1 cellular context compared by ENCODE assay signal in the genomic region with DNA sequence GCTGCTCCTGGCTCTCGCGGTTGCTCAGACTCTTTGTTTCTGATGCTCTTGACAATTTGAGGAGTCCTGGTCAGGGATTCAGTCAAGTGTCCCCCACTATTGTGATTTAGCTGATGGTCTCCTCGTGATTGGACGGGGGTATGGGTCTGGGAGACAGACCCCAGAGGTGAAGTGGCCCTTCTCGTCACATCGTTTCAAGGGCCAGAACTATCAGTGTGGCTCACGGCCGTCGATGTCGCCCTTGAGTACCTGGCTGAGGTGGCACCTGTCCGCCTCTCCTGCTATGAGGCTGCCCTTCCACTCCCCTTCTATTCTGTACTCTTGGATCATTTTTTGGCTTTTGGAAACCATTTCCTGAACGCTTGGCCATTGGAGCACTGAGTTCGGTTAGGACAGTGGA.
TF ChIP-seq lines count a peak whose summit lies in the region.

No MANE protein-coding gene starts in this region.

TF ChIP-seq in GM23338, 12 proteins besides CTCF, POLR2A, EP300 and RAD21:
- TF ChIP-seq JUNB (IDR thresholded peaks at IDR 0.05; ENCODE audit: unreplicated experiment) (no peak), CREB1 (CRISPR knock-in tag; IDR thresholded peaks at IDR 0.05; ENCODE audit: low read depth) (no peak), ZNF114 (CRISPR knock-in tag; IDR thresholded peaks at IDR 0.05) (no peak), POLR2AphosphoS5 (IDR thresholded peaks at IDR 0.05; ENCODE audit: low read depth) (no peak), STAT1 (IDR thresholded peaks at IDR 0.05; ENCODE audit: unreplicated experiment) (no peak), NANOG (IDR thresholded peaks at IDR 0.05; ENCODE audit: borderline replicate concordance) (no peak)
- TF ChIP-seq, protein P1, sequence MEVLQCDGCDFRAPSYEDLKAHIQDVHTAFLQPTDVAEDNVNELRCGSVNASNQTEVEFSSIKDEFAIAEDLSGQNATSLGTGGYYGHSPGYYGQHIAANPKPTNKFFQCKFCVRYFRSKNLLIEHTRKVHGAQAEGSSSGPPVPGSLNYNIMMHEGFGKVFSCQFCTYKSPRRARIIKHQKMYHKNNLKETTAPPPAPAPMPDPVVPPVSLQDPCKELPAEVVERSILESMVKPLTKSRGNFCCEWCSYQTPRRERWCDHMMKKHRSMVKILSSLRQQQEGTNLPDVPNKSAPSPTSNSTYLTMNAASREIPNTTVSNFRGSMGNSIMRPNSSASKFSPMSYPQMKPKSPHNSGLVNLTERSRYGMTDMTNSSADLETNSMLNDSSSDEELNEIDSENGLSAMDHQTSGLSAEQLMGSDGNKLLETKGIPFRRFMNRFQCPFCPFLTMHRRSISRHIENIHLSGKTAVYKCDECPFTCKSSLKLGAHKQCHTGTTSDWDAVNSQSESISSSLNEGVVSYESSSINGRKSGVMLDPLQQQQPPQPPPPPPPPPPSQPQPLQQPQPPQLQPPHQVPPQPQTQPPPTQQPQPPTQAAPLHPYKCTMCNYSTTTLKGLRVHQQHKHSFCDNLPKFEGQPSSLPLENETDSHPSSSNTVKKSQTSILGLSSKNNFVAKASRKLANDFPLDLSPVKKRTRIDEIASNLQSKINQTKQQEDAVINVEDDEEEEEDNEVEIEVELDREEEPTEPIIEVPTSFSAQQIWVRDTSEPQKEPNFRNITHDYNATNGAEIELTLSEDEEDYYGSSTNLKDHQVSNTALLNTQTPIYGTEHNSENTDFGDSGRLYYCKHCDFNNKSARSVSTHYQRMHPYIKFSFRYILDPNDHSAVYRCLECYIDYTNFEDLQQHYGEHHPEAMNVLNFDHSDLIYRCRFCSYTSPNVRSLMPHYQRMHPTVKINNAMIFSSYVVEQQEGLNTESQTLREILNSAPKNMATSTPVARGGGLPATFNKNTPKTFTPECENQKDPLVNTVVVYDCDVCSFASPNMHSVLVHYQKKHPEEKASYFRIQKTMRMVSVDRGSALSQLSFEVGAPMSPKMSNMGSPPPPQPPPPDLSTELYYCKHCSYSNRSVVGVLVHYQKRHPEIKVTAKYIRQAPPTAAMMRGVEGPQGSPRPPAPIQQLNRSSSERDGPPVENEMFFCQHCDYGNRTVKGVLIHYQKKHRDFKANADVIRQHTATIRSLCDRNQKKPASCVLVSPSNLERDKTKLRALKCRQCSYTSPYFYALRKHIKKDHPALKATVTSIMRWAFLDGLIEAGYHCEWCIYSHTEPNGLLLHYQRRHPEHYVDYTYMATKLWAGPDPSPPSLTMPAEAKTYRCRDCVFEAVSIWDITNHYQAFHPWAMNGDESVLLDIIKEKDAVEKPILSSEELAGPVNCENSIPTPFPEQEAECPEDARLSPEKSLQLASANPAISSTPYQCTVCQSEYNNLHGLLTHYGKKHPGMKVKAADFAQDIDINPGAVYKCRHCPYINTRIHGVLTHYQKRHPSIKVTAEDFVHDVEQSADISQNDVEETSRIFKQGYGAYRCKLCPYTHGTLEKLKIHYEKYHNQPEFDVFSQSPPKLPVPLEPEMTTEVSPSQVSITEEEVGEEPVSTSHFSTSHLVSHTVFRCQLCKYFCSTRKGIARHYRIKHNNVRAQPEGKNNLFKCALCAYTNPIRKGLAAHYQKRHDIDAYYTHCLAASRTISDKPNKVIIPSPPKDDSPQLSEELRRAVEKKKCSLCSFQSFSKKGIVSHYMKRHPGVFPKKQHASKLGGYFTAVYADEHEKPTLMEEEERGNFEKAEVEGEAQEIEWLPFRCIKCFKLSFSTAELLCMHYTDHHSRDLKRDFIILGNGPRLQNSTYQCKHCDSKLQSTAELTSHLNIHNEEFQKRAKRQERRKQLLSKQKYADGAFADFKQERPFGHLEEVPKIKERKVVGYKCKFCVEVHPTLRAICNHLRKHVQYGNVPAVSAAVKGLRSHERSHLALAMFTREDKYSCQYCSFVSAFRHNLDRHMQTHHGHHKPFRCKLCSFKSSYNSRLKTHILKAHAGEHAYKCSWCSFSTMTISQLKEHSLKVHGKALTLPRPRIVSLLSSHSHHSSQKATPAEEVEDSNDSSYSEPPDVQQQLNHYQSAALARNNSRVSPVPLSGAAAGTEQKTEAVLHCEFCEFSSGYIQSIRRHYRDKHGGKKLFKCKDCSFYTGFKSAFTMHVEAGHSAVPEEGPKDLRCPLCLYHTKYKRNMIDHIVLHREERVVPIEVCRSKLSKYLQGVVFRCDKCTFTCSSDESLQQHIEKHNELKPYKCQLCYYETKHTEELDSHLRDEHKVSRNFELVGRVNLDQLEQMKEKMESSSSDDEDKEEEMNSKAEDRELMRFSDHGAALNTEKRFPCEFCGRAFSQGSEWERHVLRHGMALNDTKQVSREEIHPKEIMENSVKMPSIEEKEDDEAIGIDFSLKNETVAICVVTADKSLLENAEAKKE (CRISPR knock-in tag; IDR thresholded peaks at IDR 0.05) = no peak
